1 cellular context compared by ENCODE assay signal in the genomic region with DNA sequence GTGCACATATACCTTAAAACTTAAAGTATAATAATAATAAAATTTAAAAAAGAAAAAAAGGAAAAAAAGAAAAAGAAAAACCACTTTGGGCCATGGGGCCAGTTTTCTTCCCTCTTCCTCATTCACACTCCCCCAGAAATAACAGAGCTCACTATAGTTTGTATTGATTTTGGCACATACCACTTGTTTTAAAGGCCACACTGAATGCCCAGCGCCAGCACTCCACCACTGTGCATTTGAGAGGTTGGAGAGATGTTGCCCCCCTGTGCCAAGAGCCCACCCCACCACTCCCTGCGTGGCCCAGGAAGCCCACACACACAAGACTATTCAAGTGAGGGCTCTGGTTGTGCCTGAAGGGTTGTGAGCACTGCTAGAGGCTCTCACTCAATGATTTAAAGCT.
TF ChIP-seq lines count a peak whose summit lies in the region.

No MANE protein-coding gene starts in this region.

TF ChIP-seq in HepG2, 621 proteins besides CTCF, POLR2A, EP300 and RAD21:
- TF ChIP-seq, protein P1, sequence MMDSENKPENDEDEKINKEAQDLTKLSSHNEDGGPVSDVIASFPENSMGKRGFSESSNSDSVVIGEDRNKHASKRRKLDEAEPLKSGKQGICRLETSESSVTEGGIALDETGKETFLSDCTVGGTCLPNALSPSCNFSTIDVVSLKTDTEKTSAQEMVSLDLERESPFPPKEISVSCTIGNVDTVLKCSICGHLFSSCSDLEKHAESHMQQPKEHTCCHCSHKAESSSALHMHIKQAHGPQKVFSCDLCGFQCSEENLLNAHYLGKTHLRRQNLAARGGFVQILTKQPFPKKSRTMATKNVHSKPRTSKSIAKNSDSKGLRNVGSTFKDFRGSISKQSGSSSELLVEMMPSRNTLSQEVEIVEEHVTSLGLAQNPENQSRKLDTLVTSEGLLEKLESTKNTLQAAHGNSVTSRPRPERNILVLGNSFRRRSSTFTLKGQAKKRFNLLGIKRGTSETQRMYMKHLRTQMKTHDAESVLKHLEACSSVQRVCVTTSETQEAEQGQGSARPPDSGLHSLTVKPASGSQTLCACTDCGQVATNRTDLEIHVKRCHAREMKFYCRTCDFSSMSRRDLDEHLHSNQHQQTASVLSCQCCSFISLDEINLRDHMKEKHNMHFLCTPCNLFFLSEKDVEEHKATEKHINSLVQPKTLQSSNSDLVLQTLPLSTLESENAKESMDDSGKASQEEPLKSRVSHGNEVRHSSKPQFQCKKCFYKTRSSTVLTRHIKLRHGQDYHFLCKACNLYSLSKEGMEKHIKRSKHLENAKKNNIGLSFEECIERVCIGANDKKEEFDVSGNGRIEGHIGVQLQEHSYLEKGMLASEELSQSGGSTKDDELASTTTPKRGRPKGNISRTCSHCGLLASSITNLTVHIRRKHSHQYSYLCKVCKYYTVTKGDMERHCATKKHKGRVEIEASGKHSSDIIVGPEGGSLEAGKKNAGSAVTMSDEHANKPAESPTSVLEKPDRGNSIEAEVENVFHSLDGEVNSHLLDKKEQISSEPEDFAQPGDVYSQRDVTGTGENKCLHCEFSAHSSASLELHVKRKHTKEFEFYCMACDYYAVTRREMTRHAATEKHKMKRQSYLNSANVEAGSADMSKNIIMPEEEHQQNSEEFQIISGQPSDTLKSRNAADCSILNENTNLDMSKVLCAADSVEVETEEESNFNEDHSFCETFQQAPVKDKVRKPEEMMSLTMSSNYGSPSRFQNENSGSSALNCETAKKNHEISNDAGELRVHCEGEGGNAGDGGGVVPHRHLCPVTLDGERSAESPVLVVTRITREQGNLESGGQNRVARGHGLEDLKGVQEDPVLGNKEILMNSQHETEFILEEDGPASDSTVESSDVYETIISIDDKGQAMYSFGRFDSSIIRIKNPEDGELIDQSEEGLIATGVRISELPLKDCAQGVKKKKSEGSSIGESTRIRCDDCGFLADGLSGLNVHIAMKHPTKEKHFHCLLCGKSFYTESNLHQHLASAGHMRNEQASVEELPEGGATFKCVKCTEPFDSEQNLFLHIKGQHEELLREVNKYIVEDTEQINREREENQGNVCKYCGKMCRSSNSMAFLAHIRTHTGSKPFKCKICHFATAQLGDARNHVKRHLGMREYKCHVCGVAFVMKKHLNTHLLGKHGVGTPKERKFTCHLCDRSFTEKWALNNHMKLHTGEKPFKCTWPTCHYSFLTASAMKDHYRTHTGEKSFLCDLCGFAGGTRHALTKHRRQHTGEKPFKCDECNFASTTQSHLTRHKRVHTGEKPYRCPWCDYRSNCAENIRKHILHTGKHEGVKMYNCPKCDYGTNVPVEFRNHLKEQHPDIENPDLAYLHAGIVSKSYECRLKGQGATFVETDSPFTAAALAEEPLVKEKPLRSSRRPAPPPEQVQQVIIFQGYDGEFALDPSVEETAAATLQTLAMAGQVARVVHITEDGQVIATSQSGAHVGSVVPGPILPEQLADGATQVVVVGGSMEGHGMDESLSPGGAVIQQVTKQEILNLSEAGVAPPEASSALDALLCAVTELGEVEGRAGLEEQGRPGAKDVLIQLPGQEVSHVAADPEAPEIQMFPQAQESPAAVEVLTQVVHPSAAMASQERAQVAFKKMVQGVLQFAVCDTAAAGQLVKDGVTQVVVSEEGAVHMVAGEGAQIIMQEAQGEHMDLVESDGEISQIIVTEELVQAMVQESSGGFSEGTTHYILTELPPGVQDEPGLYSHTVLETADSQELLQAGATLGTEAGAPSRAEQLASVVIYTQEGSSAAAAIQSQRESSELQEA (CRISPR knock-in tag; IDR thresholded peaks at IDR 0.05; ENCODE audit: not compliant biosample characterization): no peak
- no peak for TF ChIP-seq ZNF296 (CRISPR knock-in tag; conservative IDR thresholded peaks at IDR 0.05)
- no peak for TF ChIP-seq CHD4 (IDR thresholded peaks at IDR 0.05; ENCODE audit: borderline replicate concordance, low read length)
- no peak for TF ChIP-seq ADNP (CRISPR knock-in tag; IDR thresholded peaks at IDR 0.05)
- TF ChIP-seq, protein P2, sequence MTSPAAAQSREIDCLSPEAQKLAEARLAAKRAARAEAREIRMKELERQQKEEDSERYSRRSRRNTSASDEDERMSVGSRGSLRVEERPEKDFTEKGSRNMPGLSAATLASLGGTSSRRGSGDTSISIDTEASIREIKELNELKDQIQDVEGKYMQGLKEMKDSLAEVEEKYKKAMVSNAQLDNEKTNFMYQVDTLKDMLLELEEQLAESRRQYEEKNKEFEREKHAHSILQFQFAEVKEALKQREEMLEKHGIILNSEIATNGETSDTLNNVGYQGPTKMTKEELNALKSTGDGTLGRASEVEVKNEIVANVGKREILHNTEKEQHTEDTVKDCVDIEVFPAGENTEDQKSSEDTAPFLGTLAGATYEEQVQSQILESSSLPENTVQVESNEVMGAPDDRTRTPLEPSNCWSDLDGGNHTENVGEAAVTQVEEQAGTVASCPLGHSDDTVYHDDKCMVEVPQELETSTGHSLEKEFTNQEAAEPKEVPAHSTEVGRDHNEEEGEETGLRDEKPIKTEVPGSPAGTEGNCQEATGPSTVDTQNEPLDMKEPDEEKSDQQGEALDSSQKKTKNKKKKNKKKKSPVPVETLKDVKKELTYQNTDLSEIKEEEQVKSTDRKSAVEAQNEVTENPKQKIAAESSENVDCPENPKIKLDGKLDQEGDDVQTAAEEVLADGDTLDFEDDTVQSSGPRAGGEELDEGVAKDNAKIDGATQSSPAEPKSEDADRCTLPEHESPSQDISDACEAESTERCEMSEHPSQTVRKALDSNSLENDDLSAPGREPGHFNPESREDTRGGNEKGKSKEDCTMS (CRISPR knock-in tag; conservative IDR thresholded peaks at IDR 0.05): no peak
- TF ChIP-seq, protein P3, sequence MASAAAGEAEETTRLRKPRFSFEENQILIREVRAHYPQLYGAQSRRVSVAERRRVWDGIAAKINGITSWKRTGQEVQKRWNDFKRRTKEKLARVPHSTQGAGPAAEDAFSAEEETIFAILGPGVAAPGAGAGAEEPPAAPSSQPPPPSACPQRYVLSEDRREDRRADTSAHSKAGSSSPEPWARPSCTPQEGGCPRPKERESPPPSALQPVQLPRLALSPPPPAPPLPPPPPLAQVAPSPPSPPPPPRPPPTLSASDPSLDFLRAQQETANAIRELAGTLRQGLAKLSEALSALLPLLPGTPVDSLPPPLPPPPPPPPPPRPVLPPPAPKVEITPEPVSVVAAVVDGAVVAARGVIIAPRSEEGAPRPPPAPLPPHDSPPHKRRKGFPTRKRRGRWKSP (CRISPR knock-in tag; IDR thresholded peaks at IDR 0.05): no peak
- no peak for TF ChIP-seq ZNF607 (CRISPR knock-in tag; IDR thresholded peaks at IDR 0.05; ENCODE audit: borderline replicate concordance)
- no peak for TF ChIP-seq NR2F2 (IDR thresholded peaks at IDR 0.05; ENCODE audit: borderline replicate concordance, low read depth)
- TF ChIP-seq SRY (CRISPR knock-in tag; IDR thresholded peaks at IDR 0.05): no peak
- TF ChIP-seq PAWR (CRISPR knock-in tag; IDR thresholded peaks at IDR 0.05; ENCODE audit: borderline replicate concordance): no peak
- no peak for TF ChIP-seq MLLT10 (CRISPR knock-in tag; IDR thresholded peaks at IDR 0.05)
TF ChIP-seq in HepG2: peak in this region for 0.
